Comparison of ENCODE assay signal across 8 cellular contexts in the genomic region with DNA sequence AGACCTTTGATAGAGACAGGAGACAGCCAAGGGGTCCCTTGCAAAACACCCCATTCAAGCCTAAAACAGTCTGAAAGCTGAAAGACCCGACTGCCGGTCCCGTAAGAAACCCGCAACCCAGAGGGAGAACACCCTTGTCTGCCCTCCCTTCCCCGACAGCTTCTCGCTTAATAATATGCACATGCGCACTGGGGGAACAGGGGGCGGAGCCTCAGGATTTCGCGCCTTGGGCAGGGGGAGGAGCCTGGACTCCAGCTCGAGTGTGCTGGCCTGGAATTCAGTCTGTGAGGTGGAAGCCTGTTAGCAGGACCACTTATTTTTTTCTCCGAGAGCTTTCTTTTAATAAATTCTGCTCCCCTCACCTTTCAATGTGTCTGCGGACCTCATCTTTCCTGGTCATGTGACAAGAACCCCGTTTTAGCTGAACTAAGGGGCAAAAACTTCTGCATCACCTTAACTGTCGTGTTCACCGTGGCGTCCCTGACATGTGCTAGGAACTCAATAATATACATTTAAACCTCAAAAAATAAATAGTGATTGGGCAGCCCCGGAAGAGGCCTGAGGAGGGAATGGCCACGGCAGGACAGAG. TPM values are rescaled to one million over a fixed set of nuclear protein-coding genes. Genes with fewer than 3 reads are reported as not detected.
DNase-seq lines count a peak whose midpoint lies in the region; ATAC-seq lines count a peak whose summit lies in the region.

No MANE protein-coding gene starts in this region.

- H3K27me3 ChIP-seq in mesenchymal stem cell (ENCODE audit: control insufficient read depth in 1 of 2, insufficient read depth in 1 of 2, low read length in 2 of 2), result peaks cover 0 to 21% of the 10 kb centered on the region in 2 experiments

- no peak overlapping the region for H3K18ac ChIP-seq in mesenchymal stem cell (ENCODE audit: low read depth in 1 of 2, low read length in 2 of 2)

- H3K36me3 Mint-ChIP-seq in T-helper 17 cell (ENCODE audit: low read depth), result peaks cover 4% of the 10 kb centered on the region

- ATAC-seq in GM21825 (IDR thresholded peaks at IDR 0.05; ENCODE audit: unreplicated experiment), result peak; percentile 38
- peak; percentile 71 for ATAC-seq in T-helper 17 cell

- no peaks in the 10 kb centered on the region for H3K36me3 ChIP-seq in mesenchymal stem cell (ENCODE audit: control insufficient read depth in 1 of 2, insufficient read depth in 2 of 2, low read depth in 1 of 2, low read length in 2 of 2)

- H3K9ac ChIP-seq in mesenchymal stem cell (ENCODE audit: low read length), result peak overlapping the region; percentile 44

- peaks cover 49% of the 10 kb centered on the region for H3K27me3 Mint-ChIP-seq in T-helper 17 cell

- no peak overlapping the region for H2AFZ ChIP-seq in mesenchymal stem cell (ENCODE audit: low read depth, low read length)

- DNase-seq in AG08396 (ENCODE audit: low spot score) (peak; percentile 71), T-helper 17 cell (peak in 1 of 3 donors; percentile 20), caudate nucleus (lab: John Stamatoyannopoulos, UW) (peak in 37 of 61 donors; percentile 1 to 80 (median 23)), mesenchymal stem cell (no peak), NCI-H2196 treated with DMSO at 0.1 percent for 48 hours (lab: John Stamatoyannopoulos, UW; ENCODE audit: unreplicated experiment) (no peak), NCI-H82 (lab: John Stamatoyannopoulos, UW) (no peak)
- DNase-seq in stimulated activated CD8-positive, alpha-beta memory T cell treated with anti-CD3 and anti-CD28 coated beads, Interleukin-4, amount 100 ng/mL, for 48 hours, result peak; percentile 82

- peak overlapping the region in 1 of 2 experiments; percentile 52 for H3K4me3 ChIP-seq in mesenchymal stem cell (ENCODE audit: insufficient read depth in 1 of 2, low read depth in 1 of 2, low read length in 2 of 2)

- H3K4me3 Mint-ChIP-seq in T-helper 17 cell, result peak overlapping the region; percentile 63

- peaks cover 8% of the 10 kb centered on the region for H3K4me1 ChIP-seq in mesenchymal stem cell (ENCODE audit: control insufficient read depth, insufficient read depth, low read depth, low read length)

- H3K79me1 ChIP-seq in mesenchymal stem cell (replicated peaks; ENCODE audit: low read length, poor library complexity, severe bottlenecking), result no peaks in the 10 kb centered on the region

- no peak overlapping the region for H3K4ac ChIP-seq in mesenchymal stem cell (ENCODE audit: low read depth in 1 of 2, low read length in 2 of 2)

- H2BK5ac ChIP-seq in mesenchymal stem cell (ENCODE audit: low read depth, low read length, poor library complexity, severe bottlenecking), result no peak overlapping the region

- WGBS in mesenchymal stem cell, result 60% methylated on average over 19 of the region's 19 CpGs

- H3K14ac ChIP-seq in mesenchymal stem cell (ENCODE audit: low read length in 2 of 2), result no peak overlapping the region

- H4K91ac ChIP-seq in mesenchymal stem cell (ENCODE audit: low read length), result no peak overlapping the region

- no peak overlapping the region for H3K27ac Mint-ChIP-seq in T-helper 17 cell

- H3K27ac ChIP-seq in caudate nucleus (ENCODE audit: low read depth, low read length) (no peak overlapping the region), mesenchymal stem cell (ENCODE audit: low read length, poor library complexity, severe bottlenecking) (no peak overlapping the region)

- H3K4me2 ChIP-seq in mesenchymal stem cell (ENCODE audit: low read length, poor library complexity, severe bottlenecking), result peak overlapping the region; percentile 30

- H3K23ac ChIP-seq in mesenchymal stem cell (ENCODE audit: low read length in 2 of 2), result no peak overlapping the region

- no peak overlapping the region for H2BK120ac ChIP-seq in mesenchymal stem cell (ENCODE audit: low read depth, low read length)

- H3K9me3 ChIP-seq in T-helper 17 cell (ENCODE audit: control insufficient read depth, low read length, poor library complexity, severe bottlenecking) (no peaks in the 10 kb centered on the region), mesenchymal stem cell (ENCODE audit: control insufficient read depth, low read length) (no peaks in the 10 kb centered on the region)

- H2AK5ac ChIP-seq in mesenchymal stem cell (ENCODE audit: low read length, severe bottlenecking), result no peak overlapping the region

- H3K4me1 Mint-ChIP-seq in T-helper 17 cell, result peaks cover 5% of the 10 kb centered on the region

- H4K8ac ChIP-seq in mesenchymal stem cell (ENCODE audit: low read length), result no peak overlapping the region

- no peak overlapping the region for H2BK15ac ChIP-seq in mesenchymal stem cell (ENCODE audit: low read depth, poor library complexity, severe bottlenecking)

- no peak overlapping the region for H2BK12ac ChIP-seq in mesenchymal stem cell (ENCODE audit: low read length in 2 of 2)

RNA-seq across cellular contexts. Expression of a gene that starts 17.0 kb away (rescaled TPM):
- not detected for total RNA-seq in T-helper 17 cell
- polyA plus RNA-seq in mesenchymal stem cell (2013, experiment 1 of 2), result 0.10 TPM
- polyA plus RNA-seq in mesenchymal stem cell (2013, experiment 2 of 2), result 0.10 TPM

Comparison
In these comparisons a context has a peak if more than half of its experiments do, and no peak if none do; other contexts are left out.
1. DNase-seq: peak in AG08396 (single experiment), caudate nucleus (37 of 61) and stimulated activated CD8-positive, alpha-beta memory T cell treated with anti-CD3 and anti-CD28 coated beads, Interleukin-4, amount 100 ng/mL, for 48 hours (single experiment); none in mesenchymal stem cell (single experiment), NCI-H2196 treated with DMSO at 0.1 percent for 48 hours (single experiment) and NCI-H82 (single experiment).